In genomic region chrX:120725874-120726273, GRCh38 we compare ENCODE assay signal across 30 cellular contexts.
A peak's percentile ranks its signal among the peaks of the same experiment; 100 is the strongest.
DNase-seq lines count a peak whose midpoint lies in the region; ATAC-seq, FAIRE-seq and TF ChIP-seq lines count a peak whose summit lies in the region.
"Had no signal": no experiment of that assay in that cellular context is flagged by ENCODE, and none has a peak within 500 bp of the region (broad histone marks: within the 10 kb centered on the region; RNA-seq: fewer than 3 reads in every experiment).

No MANE protein-coding gene starts in this region.

- no peaks in the 10 kb centered on the region for H3K9me3 ChIP-seq in astrocyte (ENCODE audit: insufficient read depth, low read depth, low read length)
- no peaks in the 10 kb centered on the region for H3K9me3 ChIP-seq in gastroesophageal sphincter
- H3K9me3 ChIP-seq: ascending aorta, colonic mucosa, mucosa of descending colon, sigmoid colon, transverse colon had no signal

- TF ChIP-seq CTCF in GM12865 (IDR thresholded peaks at IDR 0.05; ENCODE audit: insufficient read depth, low read depth, low read length, missing control alignments) (no peak), astrocyte (IDR thresholded peaks at IDR 0.05; ENCODE audit: insufficient read depth, low read depth, low read length) (no peak), gastroesophageal sphincter (IDR thresholded peaks at IDR 0.05) (no peak)

- H3K4me1 ChIP-seq in astrocyte (ENCODE audit: insufficient read depth, low read length) (no peaks in the 10 kb centered on the region), gastroesophageal sphincter (no peaks in the 10 kb centered on the region)
- H3K4me1 ChIP-seq: ascending aorta, colonic mucosa, psoas muscle, sigmoid colon, transverse colon had no signal

- H3K27ac Mint-ChIP-seq in astrocyte (ENCODE audit: unreplicated experiment) = no peak overlapping the region
- H3K27ac Mint-ChIP-seq: activated CD4-positive, alpha-beta T cell treated with anti-CD3 and anti-CD28 coated beads, Interleukin-2, amount 10 ng/mL, durations not matched to agents 24 days and 14 days; activated naive CD8-positive, alpha-beta T cell treated with anti-CD3 and anti-CD28 coated beads for 36 hours; natural killer cell treated with Interleukin-12 subunit alpha and Interleukin-12 subunit beta and Interleukin-15 and Interleukin-18, amount 100 ng/mL, for 72 hours had no signal

- H3K36me3 Mint-ChIP-seq in astrocyte (ENCODE audit: low read depth, unreplicated experiment) = no peaks in the 10 kb centered on the region
- H3K36me3 Mint-ChIP-seq: activated naive CD8-positive, alpha-beta T cell treated with anti-CD3 and anti-CD28 coated beads for 36 hours; natural killer cell treated with Interleukin-12 subunit alpha and Interleukin-12 subunit beta and Interleukin-15 and Interleukin-18, amount 100 ng/mL, for 72 hours had no signal

- TF ChIP-seq EP300 in gastroesophageal sphincter (IDR thresholded peaks at IDR 0.05) = no peak

- H3K36me3 ChIP-seq in astrocyte (ENCODE audit: insufficient read depth, low read length) (no peaks in the 10 kb centered on the region), gastroesophageal sphincter (no peaks in the 10 kb centered on the region)
- H3K36me3 ChIP-seq: ascending aorta, colonic mucosa, sigmoid colon, transverse colon had no signal

- WGBS in gastroesophageal sphincter (ENCODE audit: low coverage in 1 of 2), 2 donors = 0 to 60% methylated on average over 1 of the region's 1 CpG

- H3K27me3 ChIP-seq in astrocyte (ENCODE audit: insufficient read depth, low read length) (no peaks in the 10 kb centered on the region), gastroesophageal sphincter (no peaks in the 10 kb centered on the region)
- H3K27me3 ChIP-seq: ascending aorta, colonic mucosa, transverse colon had no signal

- H3K79me2 ChIP-seq in astrocyte (ENCODE audit: insufficient read depth, low read length) = no peaks in the 10 kb centered on the region

- no peak overlapping the region for H2AFZ ChIP-seq in astrocyte (ENCODE audit: low read depth, low read length)

- no peaks in the 10 kb centered on the region for H3K4me1 Mint-ChIP-seq in astrocyte (ENCODE audit: low read depth, unreplicated experiment)

- H3K4me3 ChIP-seq in GM12865 (ENCODE audit: low read depth, low read length) (no peak overlapping the region), astrocyte (ENCODE audit: insufficient read depth, low read depth, low read length) (no peak overlapping the region), gastroesophageal sphincter (no peak overlapping the region)
- H3K4me3 ChIP-seq: ascending aorta, colonic mucosa, lung, mucosa of descending colon, psoas muscle, sigmoid colon, SK-N-MC, transverse colon had no signal

- no peak for TF ChIP-seq POLR2A in gastroesophageal sphincter (IDR thresholded peaks at IDR 0.05)

- peak; percentile 25 for ATAC-seq in GM21723 (IDR thresholded peaks at IDR 0.05; ENCODE audit: unreplicated experiment)
- ATAC-seq in gastroesophageal sphincter = no peak
- no peak for ATAC-seq in HG03565 (IDR thresholded peaks at IDR 0.05; ENCODE audit: unreplicated experiment)
- ATAC-seq: natural killer cell treated with Interleukin-12 subunit alpha and Interleukin-12 subunit beta and Interleukin-15 and Interleukin-18, amount 100 ng/mL, for 72 hours; PC-3; psoas muscle had no signal

- H3K4me3 Mint-ChIP-seq in astrocyte (ENCODE audit: unreplicated experiment) = no peak overlapping the region
- H3K4me3 Mint-ChIP-seq: activated CD4-positive, alpha-beta T cell treated with anti-CD3 and anti-CD28 coated beads, Interleukin-2, amount 10 ng/mL, durations not matched to agents 24 days and 14 days; activated naive CD8-positive, alpha-beta T cell treated with anti-CD3 and anti-CD28 coated beads for 36 hours; natural killer cell treated with Interleukin-12 subunit alpha and Interleukin-12 subunit beta and Interleukin-15 and Interleukin-18, amount 100 ng/mL, for 72 hours had no signal

- no peaks in the 10 kb centered on the region for H3K9me3 Mint-ChIP-seq in astrocyte (ENCODE audit: unreplicated experiment)
- H3K9me3 Mint-ChIP-seq: natural killer cell treated with Interleukin-12 subunit alpha and Interleukin-12 subunit beta and Interleukin-15 and Interleukin-18, amount 100 ng/mL, for 72 hours had no signal

- FAIRE-seq in astrocyte (lab: Jason Lieb, UNC) = peak; percentile 65
- FAIRE-seq: H54 had no signal

- H3K27ac ChIP-seq in astrocyte (ENCODE audit: low read depth, low read length) (no peak overlapping the region), gastroesophageal sphincter (no peak overlapping the region)
- H3K27ac ChIP-seq: ascending aorta, colonic mucosa, psoas muscle, sigmoid colon, SK-N-MC, transverse colon had no signal

- H3K9ac ChIP-seq in astrocyte (ENCODE audit: low read length) = no peak overlapping the region

- no peaks in the 10 kb centered on the region for H4K20me1 ChIP-seq in astrocyte (ENCODE audit: insufficient read depth, low read length)

- no peaks in the 10 kb centered on the region for H3K27me3 Mint-ChIP-seq in astrocyte (ENCODE audit: low read depth, unreplicated experiment)
- H3K27me3 Mint-ChIP-seq: activated CD4-positive, alpha-beta T cell treated with anti-CD3 and anti-CD28 coated beads, Interleukin-2, amount 10 ng/mL, durations not matched to agents 24 days and 14 days; activated naive CD8-positive, alpha-beta T cell treated with anti-CD3 and anti-CD28 coated beads for 36 hours had no signal

- DNase-seq in GM12865 (ENCODE audit: low read depth) (peak; percentile 4), MV-4-11 (lab: John Stamatoyannopoulos, UW) (peak; percentile 6), astrocyte (ENCODE audit: low read depth) (no peak), NOMO-1 (lab: John Stamatoyannopoulos, UW; ENCODE audit: unreplicated experiment in 2 of 2) (no peak), NOMO-1 treated with dmso at 0.1 percent for 144 hours (lab: John Stamatoyannopoulos, UW; ENCODE audit: unreplicated experiment) (no peak)
- DNase-seq: activated CD4-positive, alpha-beta T cell treated with anti-CD3 and anti-CD28 coated beads, Interleukin-2, amount 10 ng/mL, durations not matched to agents 24 days and 14 days; activated gamma-delta T cell; activated naive CD8-positive, alpha-beta T cell treated with anti-CD3 and anti-CD28 coated beads for 36 hours; activated T-cell treated with anti-CD3 and anti-CD28 coated beads, Interleukin-2, amount 50 U/mL, for 1 hour; colonic mucosa; DMS 273 treated with DMSO at 0.1 percent for 48 hours; effector CD8-positive, alpha-beta T cell; hippocampal formation; mucosa of descending colon; NCI-H1092; NCI-H187; NCI-H82; PC-3; psoas muscle; sigmoid colon; stimulated activated CD4-positive, alpha-beta T cell treated with anti-CD3 and anti-CD28 coated beads, Interleukin-4, amount 100 ng/mL, for 1 hour; transverse colon had no signal

- H3K4me2 ChIP-seq in astrocyte (ENCODE audit: low read length) = no peak overlapping the region

Comparison
In these comparisons a context has a peak if more than half of its experiments do, and no peak if none do; other contexts are left out.
1. DNase-seq: peak in GM12865 (single experiment) and MV-4-11 (single experiment); none in astrocyte (single experiment), NOMO-1 (0 of 2) and NOMO-1 treated with dmso at 0.1 percent for 144 hours (single experiment).